In the genomic region with DNA sequence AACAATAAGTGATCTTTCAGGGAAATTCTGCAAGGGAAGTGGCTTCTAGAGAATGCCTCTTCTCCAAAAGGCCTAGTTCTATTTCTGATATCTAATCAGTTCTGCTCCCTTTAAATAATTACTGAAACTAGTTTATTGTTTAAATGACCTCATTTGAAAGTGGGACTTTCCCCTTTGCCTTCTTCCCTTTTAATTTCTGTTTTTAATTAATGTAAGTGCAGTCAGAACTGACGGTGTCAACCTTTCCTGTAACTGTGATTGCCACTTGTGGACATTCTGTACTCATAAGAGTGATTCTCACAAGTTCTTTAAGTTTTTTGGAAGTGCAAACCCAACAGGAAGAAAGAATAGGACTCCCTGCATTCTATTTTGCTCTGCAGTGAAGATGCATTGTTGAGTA, we compare ENCODE assay signal across 17 cellular contexts.
A peak's percentile ranks its signal among the peaks of the same experiment; 100 is the strongest.
DNase-seq lines count a peak whose midpoint lies in the region; ATAC-seq and TF ChIP-seq lines count a peak whose summit lies in the region.
"Had no signal": no experiment of that assay in that cellular context is flagged by ENCODE, and none has a peak within 500 bp of the region (broad histone marks: within the 10 kb centered on the region; RNA-seq: fewer than 3 reads in every experiment).

No MANE protein-coding gene starts in this region.

- no peak for DNase-seq in activated T-cell treated with anti-CD3 and anti-CD28 coated beads, Interleukin-2, amount 50 U/mL, for 72 hours
- DNase-seq in activated T-cell treated with anti-CD3 and anti-CD28 coated beads, Interleukin-2, amount 50 U/mL, for 48 hours = no peak
- DNase-seq in activated naive CD8-positive, alpha-beta T cell treated with anti-CD3 and anti-CD28 coated beads, Interleukin-2, amount 50 U/mL, for 24 hours = no peak
- DNase-seq in activated CD8-positive, alpha-beta T cell treated with anti-CD3 and anti-CD28 coated beads for 36 hours = no peak
- DNase-seq in NCI-H2227 treated with DMSO at 0.1 percent for 48 hours (lab: John Stamatoyannopoulos, UW) (no peak), DMS153 treated with DMSO at 0.1 percent for 48 hours (lab: John Stamatoyannopoulos, UW; ENCODE audit: unreplicated experiment) (no peak)
- DNase-seq: GOT3; KBM-7; NCI-H1048; NCI-H146; NCI-H345; NCI-H526 treated with DMSO at 0.1 percent for 48 hours; NK-92 treated with Interleukin-12 subunit alpha and Interleukin-12 subunit beta, amount 100 ng/mL, for 24 hours; PC-9 had no signal

- no peak overlapping the region for H3K4me3 Mint-ChIP-seq in activated T-cell treated with anti-CD3 and anti-CD28 coated beads, Interleukin-2, amount 50 U/mL, for 72 hours
- peak overlapping the region in 3 of 4 donors; percentile 10 to 85 (median 78) for H3K4me3 Mint-ChIP-seq in IgD-negative memory B cell
- H3K4me3 Mint-ChIP-seq in activated naive CD8-positive, alpha-beta T cell treated with anti-CD3 and anti-CD28 coated beads, Interleukin-2, amount 50 U/mL, for 24 hours = no peak overlapping the region
- peak overlapping the region; percentile 44 for H3K4me3 Mint-ChIP-seq in stimulated activated memory B cell treated with anti-CD40 and anti-IgM and Interleukin-4, amounts not matched to agents 10 μg/mL and 1 μg/mL and 100 μg/mL, for 72 hours
- no peak overlapping the region for H3K4me3 Mint-ChIP-seq in activated CD8-positive, alpha-beta T cell treated with anti-CD3 and anti-CD28 coated beads for 36 hours
- H3K4me3 Mint-ChIP-seq: CD14-positive monocyte had no signal

- peaks cover 3 to 4% of the 10 kb centered on the region in 2 donors for H3K36me3 Mint-ChIP-seq in activated T-cell treated with anti-CD3 and anti-CD28 coated beads, Interleukin-2, amount 50 U/mL, for 72 hours (ENCODE audit: insufficient read depth in 2 of 2)
- peaks cover 4% of the 10 kb centered on the region for H3K36me3 Mint-ChIP-seq in IgD-negative memory B cell
- H3K36me3 Mint-ChIP-seq in activated naive CD8-positive, alpha-beta T cell treated with anti-CD3 and anti-CD28 coated beads, Interleukin-2, amount 50 U/mL, for 24 hours (ENCODE audit: low read depth) = peaks cover 4% of the 10 kb centered on the region
- peaks cover 41% of the 10 kb centered on the region for H3K36me3 Mint-ChIP-seq in stimulated activated memory B cell treated with anti-CD40 and anti-IgM and Interleukin-4, amounts not matched to agents 10 μg/mL and 1 μg/mL and 100 μg/mL, for 72 hours
- H3K36me3 Mint-ChIP-seq in activated CD8-positive, alpha-beta T cell treated with anti-CD3 and anti-CD28 coated beads for 36 hours (ENCODE audit: low read depth) = no peaks in the 10 kb centered on the region

- POLR2A ChIA-PET in activated CD8-positive, alpha-beta T cell treated with anti-CD3 and anti-CD28 coated beads for 36 hours (lab: Charles Lee) = no interaction called here

- TF ChIP-seq CTCF in activated CD8-positive, alpha-beta T cell treated with anti-CD3 and anti-CD28 coated beads for 36 hours (IDR thresholded peaks at IDR 0.05) = no peak

- H3K27ac Mint-ChIP-seq in activated T-cell treated with anti-CD3 and anti-CD28 coated beads, Interleukin-2, amount 50 U/mL, for 72 hours = peak overlapping the region; percentile 84
- H3K27ac Mint-ChIP-seq in IgD-negative memory B cell = peak overlapping the region; percentile 60 to 97 (median 65)
- H3K27ac Mint-ChIP-seq in activated naive CD8-positive, alpha-beta T cell treated with anti-CD3 and anti-CD28 coated beads, Interleukin-2, amount 50 U/mL, for 24 hours = peak overlapping the region; percentile 55
- H3K27ac Mint-ChIP-seq in stimulated activated memory B cell treated with anti-CD40 and anti-IgM and Interleukin-4, amounts not matched to agents 10 μg/mL and 1 μg/mL and 100 μg/mL, for 72 hours = peak overlapping the region; percentile 99
- H3K27ac Mint-ChIP-seq in activated CD8-positive, alpha-beta T cell treated with anti-CD3 and anti-CD28 coated beads for 36 hours = no peak overlapping the region

- H3K9me3 Mint-ChIP-seq in activated T-cell treated with anti-CD3 and anti-CD28 coated beads, Interleukin-2, amount 50 U/mL, for 72 hours = peaks cover 5 to 10% of the 10 kb centered on the region in 2 donors
- H3K9me3 Mint-ChIP-seq in IgD-negative memory B cell = peaks cover 2 to 10% (median 5%) of the 10 kb centered on the region in 3 donors
- H3K9me3 Mint-ChIP-seq in activated naive CD8-positive, alpha-beta T cell treated with anti-CD3 and anti-CD28 coated beads, Interleukin-2, amount 50 U/mL, for 24 hours = peaks cover 18% of the 10 kb centered on the region
- H3K9me3 Mint-ChIP-seq in stimulated activated memory B cell treated with anti-CD40 and anti-IgM and Interleukin-4, amounts not matched to agents 10 μg/mL and 1 μg/mL and 100 μg/mL, for 72 hours = peaks cover 19% of the 10 kb centered on the region
- peaks cover 2% of the 10 kb centered on the region for H3K9me3 Mint-ChIP-seq in activated CD8-positive, alpha-beta T cell treated with anti-CD3 and anti-CD28 coated beads for 36 hours

- CTCF ChIA-PET in activated CD8-positive, alpha-beta T cell treated with anti-CD3 and anti-CD28 coated beads for 36 hours (lab: Charles Lee) = no interaction called here

- peaks cover 40% of the 10 kb centered on the region for H3K4me1 Mint-ChIP-seq in activated T-cell treated with anti-CD3 and anti-CD28 coated beads, Interleukin-2, amount 50 U/mL, for 72 hours (ENCODE audit: low read depth)
- peaks cover 55 to 76% (median 63%) of the 10 kb centered on the region in 3 donors for H3K4me1 Mint-ChIP-seq in IgD-negative memory B cell
- H3K4me1 Mint-ChIP-seq in activated naive CD8-positive, alpha-beta T cell treated with anti-CD3 and anti-CD28 coated beads, Interleukin-2, amount 50 U/mL, for 24 hours = peaks cover 59% of the 10 kb centered on the region
- H3K4me1 Mint-ChIP-seq in stimulated activated memory B cell treated with anti-CD40 and anti-IgM and Interleukin-4, amounts not matched to agents 10 μg/mL and 1 μg/mL and 100 μg/mL, for 72 hours = peaks cover 92% of the 10 kb centered on the region
- peaks cover 30% of the 10 kb centered on the region for H3K4me1 Mint-ChIP-seq in activated CD8-positive, alpha-beta T cell treated with anti-CD3 and anti-CD28 coated beads for 36 hours (ENCODE audit: low read depth)

- intact Hi-C loops in activated CD8-positive, alpha-beta T cell treated with anti-CD3 and anti-CD28 coated beads for 36 hours (cut with micrococcal nuclease) = no loop called here

- no peak for ATAC-seq in activated T-cell treated with anti-CD3 and anti-CD28 coated beads, Interleukin-2, amount 50 U/mL, for 72 hours (replicated peaks in 1 of 2)
- peak; percentile 13 for ATAC-seq in activated naive CD8-positive, alpha-beta T cell treated with anti-CD3 and anti-CD28 coated beads, Interleukin-2, amount 50 U/mL, for 24 hours
- ATAC-seq in stimulated activated memory B cell treated with anti-CD40 and anti-IgM and Interleukin-4, amounts not matched to agents 10 μg/mL and 1 μg/mL and 100 μg/mL, for 72 hours = peak; percentile 74
- ATAC-seq in activated CD8-positive, alpha-beta T cell treated with anti-CD3 and anti-CD28 coated beads for 36 hours = no peak

- no peaks in the 10 kb centered on the region for H3K27me3 Mint-ChIP-seq in activated T-cell treated with anti-CD3 and anti-CD28 coated beads, Interleukin-2, amount 50 U/mL, for 72 hours (ENCODE audit: low read depth)
- H3K27me3 Mint-ChIP-seq in IgD-negative memory B cell = no peaks in the 10 kb centered on the region
- no peaks in the 10 kb centered on the region for H3K27me3 Mint-ChIP-seq in activated naive CD8-positive, alpha-beta T cell treated with anti-CD3 and anti-CD28 coated beads, Interleukin-2, amount 50 U/mL, for 24 hours
- no peaks in the 10 kb centered on the region for H3K27me3 Mint-ChIP-seq in stimulated activated memory B cell treated with anti-CD40 and anti-IgM and Interleukin-4, amounts not matched to agents 10 μg/mL and 1 μg/mL and 100 μg/mL, for 72 hours
- no peaks in the 10 kb centered on the region for H3K27me3 Mint-ChIP-seq in activated CD8-positive, alpha-beta T cell treated with anti-CD3 and anti-CD28 coated beads for 36 hours

Comparison
In these comparisons a context has a peak if more than half of its experiments do, and no peak if none do; other contexts are left out.
1. ATAC-seq: peak in activated naive CD8-positive, alpha-beta T cell treated with anti-CD3 and anti-CD28 coated beads, Interleukin-2, amount 50 U/mL, for 24 hours (single experiment) and stimulated activated memory B cell treated with anti-CD40 and anti-IgM and Interleukin-4, amounts not matched to agents 10 μg/mL and 1 μg/mL and 100 μg/mL, for 72 hours (single experiment); none in activated T-cell treated with anti-CD3 and anti-CD28 coated beads, Interleukin-2, amount 50 U/mL, for 72 hours (0 of 2) and activated CD8-positive, alpha-beta T cell treated with anti-CD3 and anti-CD28 coated beads for 36 hours (single experiment).
2. H3K4me3 Mint-ChIP-seq: peak in IgD-negative memory B cell (3 of 4) and stimulated activated memory B cell treated with anti-CD40 and anti-IgM and Interleukin-4, amounts not matched to agents 10 μg/mL and 1 μg/mL and 100 μg/mL, for 72 hours (single experiment); none in activated T-cell treated with anti-CD3 and anti-CD28 coated beads, Interleukin-2, amount 50 U/mL, for 72 hours (0 of 2), activated naive CD8-positive, alpha-beta T cell treated with anti-CD3 and anti-CD28 coated beads, Interleukin-2, amount 50 U/mL, for 24 hours (single experiment) and activated CD8-positive, alpha-beta T cell treated with anti-CD3 and anti-CD28 coated beads for 36 hours (single experiment).